In the genomic region with DNA sequence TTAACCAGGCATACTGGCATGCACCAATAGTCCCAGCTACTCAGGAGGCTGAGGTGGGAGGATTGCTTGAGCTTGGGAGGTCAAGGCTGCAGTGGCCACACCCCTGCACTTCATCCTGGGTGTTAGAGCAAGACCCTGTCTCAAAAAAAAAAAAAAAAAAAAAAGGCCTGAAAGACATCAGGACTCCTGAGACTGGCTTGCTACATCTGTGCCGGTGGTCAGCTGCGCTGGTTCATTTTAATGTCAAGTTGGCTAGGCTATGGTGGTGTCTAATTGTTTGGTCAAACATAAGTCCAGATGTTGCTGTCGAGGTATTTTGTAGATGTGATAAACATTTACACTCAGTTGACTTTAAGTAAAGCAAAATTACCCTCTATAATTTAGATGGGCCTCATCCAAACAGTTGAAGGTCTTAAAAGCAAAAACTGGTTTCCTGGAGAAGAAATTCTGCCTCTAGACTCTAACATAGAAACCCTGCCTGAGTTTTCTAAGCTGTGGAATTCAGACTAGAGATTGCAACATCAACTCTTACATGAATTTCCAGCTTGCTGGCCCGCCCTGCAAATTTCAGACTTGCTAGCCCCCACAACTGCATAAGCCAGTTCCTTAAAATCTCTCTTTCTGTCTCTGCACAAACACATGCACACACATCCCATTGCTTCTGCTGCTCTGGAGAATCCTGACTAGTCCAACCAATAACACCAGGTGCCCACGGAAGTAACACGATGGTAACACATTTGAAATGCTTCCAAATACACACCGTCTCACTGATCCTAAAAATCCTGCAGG, we compare ENCODE assay signal across 9 cellular contexts. TPM values are rescaled to one million over a fixed set of nuclear protein-coding genes. Genes with fewer than 3 reads are reported as not detected.
DNase-seq lines count a peak whose midpoint lies in the region; ATAC-seq and TF ChIP-seq lines count a peak whose summit lies in the region.
"Had no signal": no experiment of that assay in that cellular context is flagged by ENCODE, and none has a peak within 500 bp of the region (broad histone marks: within the 10 kb centered on the region; RNA-seq: fewer than 3 reads in every experiment).

No MANE protein-coding gene starts in this region.

- H3K9me3 Mint-ChIP-seq in neural progenitor cell = peaks cover 2% of the 10 kb centered on the region
- H3K9me3 Mint-ChIP-seq: CD8-positive, alpha-beta memory T cell had no signal

- no peak overlapping the region for H3K9ac ChIP-seq in neural progenitor cell

- H3K4me1 Mint-ChIP-seq in neural progenitor cell = peaks cover 50% of the 10 kb centered on the region

- no peaks in the 10 kb centered on the region for H4K20me1 ChIP-seq in neural progenitor cell (ENCODE audit: low read depth)

- no peaks in the 10 kb centered on the region for H3K36me3 Mint-ChIP-seq in neural progenitor cell
- H3K36me3 Mint-ChIP-seq: CD8-positive, alpha-beta memory T cell had no signal

- TF ChIP-seq CTCF in Peyer's patch (IDR thresholded peaks at IDR 0.05) (no peak), esophagus squamous epithelium (IDR thresholded peaks at IDR 0.05) (no peak), neural progenitor cell (IDR thresholded peaks at IDR 0.05) (no peak)

- TF ChIP-seq POLR2A in Peyer's patch (IDR thresholded peaks at IDR 0.05) (no peak), esophagus squamous epithelium (IDR thresholded peaks at IDR 0.05) (no peak)

- H3K27ac ChIP-seq in Peyer's patch (peak overlapping the region; percentile 20 to 74 (median 54)), esophagus squamous epithelium (peak overlapping the region; percentile 88 to 94 (median 92)), neural progenitor cell (no peak overlapping the region)

- H3K4me1 ChIP-seq in Peyer's patch = peaks cover 0 to 39% (median 2%) of the 10 kb centered on the region in 4 donors
- H3K4me1 ChIP-seq in esophagus squamous epithelium = peaks cover 68 to 91% (median 83%) of the 10 kb centered on the region in 3 donors
- H3K4me1 ChIP-seq in neural progenitor cell = no peaks in the 10 kb centered on the region

- H3K4me3 Mint-ChIP-seq in neural progenitor cell = no peak overlapping the region

- H3F3A ChIP-seq in neural progenitor cell (ENCODE audit: low read depth) = no peaks in the 10 kb centered on the region

- H3K27ac Mint-ChIP-seq in neural progenitor cell = peak overlapping the region; percentile 40

- 34 to 40% methylated on average over 7 of the region's 7 CpGs for WGBS in esophagus squamous epithelium, 2 donors

- H3K27me3 Mint-ChIP-seq in neural progenitor cell (ENCODE audit: insufficient read depth, low read depth) = peaks cover 4% of the 10 kb centered on the region
- H3K27me3 Mint-ChIP-seq: CD8-positive, alpha-beta memory T cell had no signal

- no peak overlapping the region for H2AFZ ChIP-seq in neural progenitor cell (replicated peaks)

- H3K9me3 ChIP-seq in Peyer's patch = no peaks in the 10 kb centered on the region
- H3K9me3 ChIP-seq in esophagus squamous epithelium = no peaks in the 10 kb centered on the region
- H3K9me3 ChIP-seq in neural progenitor cell (ENCODE audit: low read depth) = no peaks in the 10 kb centered on the region

- no peak overlapping the region for H3K4me3 ChIP-seq in Peyer's patch
- no peak overlapping the region for H3K4me3 ChIP-seq in esophagus squamous epithelium
- H3K4me3 ChIP-seq in neural progenitor cell = no peak overlapping the region

- no peak overlapping the region for H3K4me2 ChIP-seq in neural progenitor cell

- no peaks in the 10 kb centered on the region for H3K36me3 ChIP-seq in Peyer's patch
- H3K36me3 ChIP-seq in esophagus squamous epithelium = peaks cover 0 to 10% (median 0%) of the 10 kb centered on the region in 3 donors
- H3K36me3 ChIP-seq in neural progenitor cell = no peaks in the 10 kb centered on the region

- no peak for ATAC-seq in GM19463 (IDR thresholded peaks at IDR 0.05; ENCODE audit: unreplicated experiment)

- no peaks in the 10 kb centered on the region for H3K27me3 ChIP-seq in Peyer's patch
- H3K27me3 ChIP-seq in esophagus squamous epithelium = no peaks in the 10 kb centered on the region
- no peaks in the 10 kb centered on the region for H3K27me3 ChIP-seq in neural progenitor cell

- H3K79me2 ChIP-seq in neural progenitor cell (ENCODE audit: low read depth) = no peaks in the 10 kb centered on the region

- peak; percentile 26 for DNase-seq in AG20443 (ENCODE audit: low spot score)
- DNase-seq in Peyer's patch = no peak
- no peak for DNase-seq in esophagus squamous epithelium (lab: John Stamatoyannopoulos, UW)
- DNase-seq in neural progenitor cell (ENCODE audit: low spot score) = no peak
- DNase-seq in SW480 (ENCODE audit: low spot score) = no peak
- DNase-seq in NCI-H1417 (lab: John Stamatoyannopoulos, UW) = no peak
- DNase-seq in central memory CD4-positive, alpha-beta T cell = no peak
- DNase-seq: CD8-positive, alpha-beta memory T cell had no signal

- intact Hi-C loops in esophagus squamous epithelium (cut with DNase I) = no loop called here

RNA-seq across cellular contexts. Expression of a gene that starts 18.2 kb away (rescaled TPM):
- total RNA-seq in Peyer's patch = 10 to 100 TPM; 15.1 to 52.8 (median 24.4) TPM
- 100 to 1,000 TPM in 2 of 4 donors, 10 to 100 TPM in 2; 61.1 to 123 (median 99.6) TPM for total RNA-seq in esophagus squamous epithelium
- total RNA-seq in neural progenitor cell (ENCODE audit: low replicate concordance) = 1.2 and 1.6 TPM in 2 replicates

RNA-seq across cellular contexts. Expression of a gene that starts 32.5 kb away (rescaled TPM):
- total RNA-seq in Peyer's patch (10 to 100 TPM in 1 of 4 donors, 1 to 10 TPM in 3; 1.1 to 32.2 (median 4.5) TPM), esophagus squamous epithelium (10 to 100 TPM in 2 of 4 donors, 1 to 10 TPM in 2; 6.7 to 23.7 (median 14.4) TPM), neural progenitor cell (ENCODE audit: low replicate concordance) (36.8 and 57.7 TPM in 2 replicates)
